15 cellular contexts compared by ENCODE assay signal in the genomic region with DNA sequence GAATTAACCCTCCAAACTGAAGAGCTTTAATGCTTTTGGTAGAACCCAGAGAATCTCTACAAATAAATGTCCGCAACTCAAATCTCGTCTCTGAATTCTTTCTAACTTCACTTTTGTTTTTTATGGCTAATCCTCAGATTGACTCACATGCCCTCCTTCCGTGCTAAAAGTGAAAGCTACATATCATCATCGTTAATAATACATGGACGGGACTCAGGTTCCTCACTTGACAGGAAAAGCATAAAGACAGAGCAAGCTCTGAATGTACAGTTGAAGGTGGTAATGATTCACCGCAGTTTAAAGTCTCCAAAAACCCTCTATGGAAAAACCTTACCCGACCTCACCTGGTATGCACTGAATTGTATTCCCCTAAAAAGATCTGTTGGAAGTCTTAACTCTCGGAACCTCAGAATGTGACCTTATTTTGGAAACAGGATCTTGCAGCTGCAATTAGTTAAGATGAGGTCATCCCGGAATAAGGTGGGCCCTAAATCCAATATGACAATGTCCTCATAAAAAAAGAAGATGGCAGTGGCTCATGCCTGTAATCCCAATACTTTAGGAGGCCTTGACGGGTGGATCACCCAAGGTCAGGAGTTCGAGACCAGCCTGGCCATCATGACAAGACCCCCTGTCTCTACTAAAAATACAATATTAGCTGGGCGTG.
A peak's percentile ranks its signal among the peaks of the same experiment; 100 is the strongest.
DNase-seq lines count a peak whose midpoint lies in the region; ATAC-seq and TF ChIP-seq lines count a peak whose summit lies in the region.
"Had no signal": no experiment of that assay in that cellular context is flagged by ENCODE, and none has a peak within 500 bp of the region (broad histone marks: within the 10 kb centered on the region; RNA-seq: fewer than 3 reads in every experiment).

No MANE protein-coding gene starts in this region.

- H3K4me3 Mint-ChIP-seq in WTC11: no peak overlapping the region
- peak overlapping the region in 2 of 5 donors; percentile 3 to 12 for H3K4me3 Mint-ChIP-seq in immature natural killer cell
- H3K4me3 Mint-ChIP-seq: activated CD4-positive, alpha-beta memory T cell treated with anti-CD3 and anti-CD28 coated beads for 36 hours had no signal

- peaks cover 35% of the 10 kb centered on the region for H3K36me3 Mint-ChIP-seq in WTC11
- peaks cover 4 to 18% (median 10%) of the 10 kb centered on the region in 3 donors for H3K36me3 Mint-ChIP-seq in immature natural killer cell

- H3K27ac ChIP-seq in left ventricle myocardium inferior (replicated peaks) (peak overlapping the region; percentile 57), suprapubic skin (no peak overlapping the region)
- H3K27ac ChIP-seq: breast epithelium, skin epidermis had no signal

- H3K36me3 ChIP-seq in left ventricle myocardium inferior (peaks cover 5% of the 10 kb centered on the region), suprapubic skin (no peaks in the 10 kb centered on the region)
- H3K36me3 ChIP-seq: breast epithelium had no signal

- H3K4me1 ChIP-seq in left ventricle myocardium inferior (peaks cover 30% of the 10 kb centered on the region), suprapubic skin (peaks cover 4% of the 10 kb centered on the region)
- H3K4me1 ChIP-seq: breast epithelium had no signal

- H3K27me3 ChIP-seq in left ventricle myocardium inferior (ENCODE audit: low read depth) (no peaks in the 10 kb centered on the region), suprapubic skin (no peaks in the 10 kb centered on the region)
- H3K27me3 ChIP-seq: breast epithelium had no signal

- peak overlapping the region; percentile 90 for H3K27ac Mint-ChIP-seq in WTC11
- peak overlapping the region in 4 of 6 donors; percentile 16 to 64 (median 43) for H3K27ac Mint-ChIP-seq in immature natural killer cell
- H3K27ac Mint-ChIP-seq: activated CD4-positive, alpha-beta memory T cell treated with anti-CD3 and anti-CD28 coated beads for 36 hours had no signal

- peaks cover 72% of the 10 kb centered on the region for H3K4me1 Mint-ChIP-seq in WTC11
- H3K4me1 Mint-ChIP-seq in immature natural killer cell: peaks cover 72 to 88% of the 10 kb centered on the region in 2 donors

- ATAC-seq in WTC11 (no peak), GM19467 (IDR thresholded peaks at IDR 0.05; ENCODE audit: unreplicated experiment) (no peak), HG02870 (IDR thresholded peaks at IDR 0.05; ENCODE audit: unreplicated experiment) (no peak)

- POLR2A ChIA-PET in WTC11 (lab: Charles Lee): interaction anchor here (0.6 kb wide), 1 partner anchor 169 kb away, joined by 3 read pairs; no protein-coding TSS in a partner anchor

- no peak overlapping the region for H3K4me3 ChIP-seq in left ventricle myocardium inferior
- H3K4me3 ChIP-seq in suprapubic skin: peak overlapping the region; percentile 17
- H3K4me3 ChIP-seq: breast epithelium, skin epidermis had no signal

- WGBS in suprapubic skin: 69% methylated on average over 12 of the region's 12 CpGs

- no peak for TF ChIP-seq EP300 in suprapubic skin (IDR thresholded peaks at IDR 0.05)

- DNase-seq in left ventricle myocardium inferior (no peak), cardiac septum (ENCODE audit: low spot score) (no peak), WTC11 (ENCODE audit: low spot score) (no peak), immature natural killer cell (no peak), suprapubic skin (ENCODE audit: low spot score in 2 of 2) (no peak), cortex of kidney (lab: John Stamatoyannopoulos, UW) (no peak)
- DNase-seq: ACHN; activated CD4-positive, alpha-beta memory T cell treated with anti-CD3 and anti-CD28 coated beads for 36 hours; NCI-H2081 treated with DMSO at 0.1 percent for 48 hours; NCI-H774; SHP77 treated with DMSO at 0.1 percent for 48 hours had no signal

- CTCF ChIA-PET in WTC11 (lab: Charles Lee): interaction anchor here (0.6 kb wide), 1 partner anchor 27 kb away, joined by 4 read pairs; no protein-coding TSS in a partner anchor

- H3K27me3 Mint-ChIP-seq in WTC11 (ENCODE audit: low read depth) (no peaks in the 10 kb centered on the region), immature natural killer cell (ENCODE audit: low read depth in 3 of 3) (peaks cover 0 to 4% (median 2%) of the 10 kb centered on the region in 3 donors)
- H3K27me3 Mint-ChIP-seq: activated CD4-positive, alpha-beta memory T cell treated with anti-CD3 and anti-CD28 coated beads for 36 hours had no signal

- TF ChIP-seq CTCF in left ventricle myocardium inferior (IDR thresholded peaks at IDR 0.05; ENCODE audit: borderline replicate concordance) (no peak), WTC11 (IDR thresholded peaks at IDR 0.05) (no peak), suprapubic skin (IDR thresholded peaks at IDR 0.05) (no peak)

- no peaks in the 10 kb centered on the region for H3K9me3 ChIP-seq in left ventricle myocardium inferior (replicated peaks)
- H3K9me3 ChIP-seq in suprapubic skin: no peaks in the 10 kb centered on the region
- H3K9me3 ChIP-seq: breast epithelium had no signal

- H3K9me3 Mint-ChIP-seq in WTC11 (no peaks in the 10 kb centered on the region), immature natural killer cell (no peaks in the 10 kb centered on the region)
- H3K9me3 Mint-ChIP-seq: activated CD4-positive, alpha-beta memory T cell treated with anti-CD3 and anti-CD28 coated beads for 36 hours had no signal

- no peak for TF ChIP-seq POLR2A in suprapubic skin (IDR thresholded peaks at IDR 0.05)

- intact Hi-C loops in left ventricle myocardium inferior (cut with micrococcal nuclease) (no loop called here), cardiac septum (cut with DNase I) (no loop called here)

TF ChIP-seq in WTC11, 78 proteins besides CTCF, POLR2A, EP300 and RAD21 (continues in another document):
- TF ChIP-seq JUN (CRISPR knock-in tag; IDR thresholded peaks at IDR 0.05): no peak
- no peak for TF ChIP-seq CREM (CRISPR knock-in tag; IDR thresholded peaks at IDR 0.05)
- no peak for TF ChIP-seq ZNF138 (CRISPR knock-in tag; conservative IDR thresholded peaks at IDR 0.05)
- TF ChIP-seq, protein P1, sequence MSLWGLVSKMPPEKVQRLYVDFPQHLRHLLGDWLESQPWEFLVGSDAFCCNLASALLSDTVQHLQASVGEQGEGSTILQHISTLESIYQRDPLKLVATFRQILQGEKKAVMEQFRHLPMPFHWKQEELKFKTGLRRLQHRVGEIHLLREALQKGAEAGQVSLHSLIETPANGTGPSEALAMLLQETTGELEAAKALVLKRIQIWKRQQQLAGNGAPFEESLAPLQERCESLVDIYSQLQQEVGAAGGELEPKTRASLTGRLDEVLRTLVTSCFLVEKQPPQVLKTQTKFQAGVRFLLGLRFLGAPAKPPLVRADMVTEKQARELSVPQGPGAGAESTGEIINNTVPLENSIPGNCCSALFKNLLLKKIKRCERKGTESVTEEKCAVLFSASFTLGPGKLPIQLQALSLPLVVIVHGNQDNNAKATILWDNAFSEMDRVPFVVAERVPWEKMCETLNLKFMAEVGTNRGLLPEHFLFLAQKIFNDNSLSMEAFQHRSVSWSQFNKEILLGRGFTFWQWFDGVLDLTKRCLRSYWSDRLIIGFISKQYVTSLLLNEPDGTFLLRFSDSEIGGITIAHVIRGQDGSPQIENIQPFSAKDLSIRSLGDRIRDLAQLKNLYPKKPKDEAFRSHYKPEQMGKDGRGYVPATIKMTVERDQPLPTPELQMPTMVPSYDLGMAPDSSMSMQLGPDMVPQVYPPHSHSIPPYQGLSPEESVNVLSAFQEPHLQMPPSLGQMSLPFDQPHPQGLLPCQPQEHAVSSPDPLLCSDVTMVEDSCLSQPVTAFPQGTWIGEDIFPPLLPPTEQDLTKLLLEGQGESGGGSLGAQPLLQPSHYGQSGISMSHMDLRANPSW (CRISPR knock-in tag; conservative IDR thresholded peaks at IDR 0.05; ENCODE audit: low read depth): no peak
- TF ChIP-seq, protein P2, sequence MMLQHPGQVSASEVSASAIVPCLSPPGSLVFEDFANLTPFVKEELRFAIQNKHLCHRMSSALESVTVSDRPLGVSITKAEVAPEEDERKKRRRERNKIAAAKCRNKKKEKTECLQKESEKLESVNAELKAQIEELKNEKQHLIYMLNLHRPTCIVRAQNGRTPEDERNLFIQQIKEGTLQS (CRISPR knock-in tag; conservative IDR thresholded peaks at IDR 0.05): no peak
- TF ChIP-seq ZNF416 (CRISPR knock-in tag; IDR thresholded peaks at IDR 0.05): no peak
- TF ChIP-seq, protein P3, sequence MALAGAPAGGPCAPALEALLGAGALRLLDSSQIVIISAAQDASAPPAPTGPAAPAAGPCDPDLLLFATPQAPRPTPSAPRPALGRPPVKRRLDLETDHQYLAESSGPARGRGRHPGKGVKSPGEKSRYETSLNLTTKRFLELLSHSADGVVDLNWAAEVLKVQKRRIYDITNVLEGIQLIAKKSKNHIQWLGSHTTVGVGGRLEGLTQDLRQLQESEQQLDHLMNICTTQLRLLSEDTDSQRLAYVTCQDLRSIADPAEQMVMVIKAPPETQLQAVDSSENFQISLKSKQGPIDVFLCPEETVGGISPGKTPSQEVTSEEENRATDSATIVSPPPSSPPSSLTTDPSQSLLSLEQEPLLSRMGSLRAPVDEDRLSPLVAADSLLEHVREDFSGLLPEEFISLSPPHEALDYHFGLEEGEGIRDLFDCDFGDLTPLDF (CRISPR knock-in tag; IDR thresholded peaks at IDR 0.05): no peak
- TF ChIP-seq, protein P4, sequence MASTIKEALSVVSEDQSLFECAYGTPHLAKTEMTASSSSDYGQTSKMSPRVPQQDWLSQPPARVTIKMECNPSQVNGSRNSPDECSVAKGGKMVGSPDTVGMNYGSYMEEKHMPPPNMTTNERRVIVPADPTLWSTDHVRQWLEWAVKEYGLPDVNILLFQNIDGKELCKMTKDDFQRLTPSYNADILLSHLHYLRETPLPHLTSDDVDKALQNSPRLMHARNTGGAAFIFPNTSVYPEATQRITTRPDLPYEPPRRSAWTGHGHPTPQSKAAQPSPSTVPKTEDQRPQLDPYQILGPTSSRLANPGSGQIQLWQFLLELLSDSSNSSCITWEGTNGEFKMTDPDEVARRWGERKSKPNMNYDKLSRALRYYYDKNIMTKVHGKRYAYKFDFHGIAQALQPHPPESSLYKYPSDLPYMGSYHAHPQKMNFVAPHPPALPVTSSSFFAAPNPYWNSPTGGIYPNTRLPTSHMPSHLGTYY (CRISPR knock-in tag; IDR thresholded peaks at IDR 0.05): no peak
- TF ChIP-seq, protein P5, sequence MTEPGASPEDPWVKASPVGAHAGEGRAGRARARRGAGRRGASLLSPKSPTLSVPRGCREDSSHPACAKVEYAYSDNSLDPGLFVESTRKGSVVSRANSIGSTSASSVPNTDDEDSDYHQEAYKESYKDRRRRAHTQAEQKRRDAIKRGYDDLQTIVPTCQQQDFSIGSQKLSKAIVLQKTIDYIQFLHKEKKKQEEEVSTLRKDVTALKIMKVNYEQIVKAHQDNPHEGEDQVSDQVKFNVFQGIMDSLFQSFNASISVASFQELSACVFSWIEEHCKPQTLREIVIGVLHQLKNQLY (CRISPR knock-in tag; IDR thresholded peaks at IDR 0.05): no peak
- no peak for TF ChIP-seq EMX1 (CRISPR knock-in tag; IDR thresholded peaks at IDR 0.05)
- TF ChIP-seq NFATC4 (CRISPR knock-in tag; IDR thresholded peaks at IDR 0.05): no peak
